In the genomic region with DNA sequence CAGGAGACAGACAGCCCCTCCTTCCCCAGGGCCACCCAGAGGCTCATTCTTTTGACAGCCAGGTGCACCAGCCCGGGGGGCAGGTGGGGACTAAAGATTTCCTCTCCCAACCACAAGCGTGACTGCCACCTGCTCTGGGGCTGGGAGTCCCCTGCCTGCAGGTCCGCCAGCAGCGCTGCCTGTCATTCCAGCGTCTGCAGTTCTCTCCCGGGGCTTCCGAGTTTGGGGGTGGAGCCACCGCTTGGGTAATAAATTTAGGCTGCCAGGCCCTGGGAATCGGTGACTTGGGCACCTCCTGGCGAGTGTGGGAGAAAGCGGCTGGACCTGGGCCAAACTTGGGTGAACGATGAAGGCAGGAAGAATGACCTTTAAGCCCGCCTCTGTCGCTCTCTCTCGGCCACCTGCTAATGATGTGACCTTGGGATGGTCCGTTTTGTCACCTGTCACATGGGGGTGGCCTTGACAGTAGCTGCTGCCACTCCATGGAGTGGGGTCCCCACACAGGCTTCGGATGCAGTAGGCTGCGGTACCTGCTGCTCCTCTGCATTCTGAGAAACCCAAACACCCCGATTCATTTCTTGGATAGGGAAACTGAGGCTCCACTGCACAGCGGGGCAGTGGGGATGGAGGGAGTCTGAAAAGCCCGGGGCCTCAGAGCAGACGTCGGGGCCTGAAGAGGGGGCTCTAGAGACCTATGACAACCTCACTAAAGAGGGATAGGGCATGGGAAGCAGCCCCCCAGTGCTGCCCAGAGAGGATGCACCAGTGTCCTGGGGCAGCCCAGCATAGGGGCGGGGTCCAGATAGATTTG, we compare ENCODE assay signal across 1 cellular context.
A peak's percentile ranks its signal among the peaks of the same experiment; 100 is the strongest.
TF ChIP-seq lines count a peak whose summit lies in the region.

No MANE protein-coding gene starts in this region.

TF ChIP-seq in HepG2, 621 proteins besides CTCF, POLR2A, EP300 and RAD21 (continued from another document and continues in another):
- TF ChIP-seq, protein P1, sequence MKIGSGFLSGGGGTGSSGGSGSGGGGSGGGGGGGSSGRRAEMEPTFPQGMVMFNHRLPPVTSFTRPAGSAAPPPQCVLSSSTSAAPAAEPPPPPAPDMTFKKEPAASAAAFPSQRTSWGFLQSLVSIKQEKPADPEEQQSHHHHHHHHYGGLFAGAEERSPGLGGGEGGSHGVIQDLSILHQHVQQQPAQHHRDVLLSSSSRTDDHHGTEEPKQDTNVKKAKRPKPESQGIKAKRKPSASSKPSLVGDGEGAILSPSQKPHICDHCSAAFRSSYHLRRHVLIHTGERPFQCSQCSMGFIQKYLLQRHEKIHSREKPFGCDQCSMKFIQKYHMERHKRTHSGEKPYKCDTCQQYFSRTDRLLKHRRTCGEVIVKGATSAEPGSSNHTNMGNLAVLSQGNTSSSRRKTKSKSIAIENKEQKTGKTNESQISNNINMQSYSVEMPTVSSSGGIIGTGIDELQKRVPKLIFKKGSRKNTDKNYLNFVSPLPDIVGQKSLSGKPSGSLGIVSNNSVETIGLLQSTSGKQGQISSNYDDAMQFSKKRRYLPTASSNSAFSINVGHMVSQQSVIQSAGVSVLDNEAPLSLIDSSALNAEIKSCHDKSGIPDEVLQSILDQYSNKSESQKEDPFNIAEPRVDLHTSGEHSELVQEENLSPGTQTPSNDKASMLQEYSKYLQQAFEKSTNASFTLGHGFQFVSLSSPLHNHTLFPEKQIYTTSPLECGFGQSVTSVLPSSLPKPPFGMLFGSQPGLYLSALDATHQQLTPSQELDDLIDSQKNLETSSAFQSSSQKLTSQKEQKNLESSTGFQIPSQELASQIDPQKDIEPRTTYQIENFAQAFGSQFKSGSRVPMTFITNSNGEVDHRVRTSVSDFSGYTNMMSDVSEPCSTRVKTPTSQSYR (CRISPR knock-in tag; IDR thresholded peaks at IDR 0.05; ENCODE audit: borderline replicate concordance), result peak; percentile 45; the same call in 1 of the 2 replicates
- TF ChIP-seq ZNF441 (CRISPR knock-in tag; IDR thresholded peaks at IDR 0.05; ENCODE audit: borderline replicate concordance) (no peak), ZSCAN12 (CRISPR knock-in tag; IDR thresholded peaks at IDR 0.05) (no peak), RNF2 (conservative IDR thresholded peaks at IDR 0.05; ENCODE audit: low read depth) (no peak; the same call in 1 of the 2 replicates), KLF11 (CRISPR knock-in tag; IDR thresholded peaks at IDR 0.05) (peak; percentile 78; the same call in 1 of the 2 replicates), ZFP90 (CRISPR knock-in tag; IDR thresholded peaks at IDR 0.05; ENCODE audit: borderline replicate concordance) (no peak), HNF4A (CRISPR knock-in tag; IDR thresholded peaks at IDR 0.05) (peak; percentile 89), NPAS2 (CRISPR knock-in tag; IDR thresholded peaks at IDR 0.05; ENCODE audit: borderline replicate concordance) (no peak), ERF (CRISPR knock-in tag; IDR thresholded peaks at IDR 0.05) (peak; percentile 50; the same call in 1 of the 2 replicates), NFE2L1 (CRISPR knock-in tag; IDR thresholded peaks at IDR 0.05; ENCODE audit: borderline replicate concordance) (no peak), FOXK2 (IDR thresholded peaks at IDR 0.05) (no peak), ZNF598 (CRISPR knock-in tag; IDR thresholded peaks at IDR 0.05; ENCODE audit: borderline replicate concordance) (peak; percentile 67; the same call in 1 of the 2 replicates), BRCA1 (CRISPR knock-in tag; IDR thresholded peaks at IDR 0.05) (no peak), ZNF33A (CRISPR knock-in tag; IDR thresholded peaks at IDR 0.05; ENCODE audit: borderline replicate concordance) (no peak), TBP (CRISPR knock-in tag; IDR thresholded peaks at IDR 0.05) (no peak), ZSCAN25 (CRISPR knock-in tag; IDR thresholded peaks at IDR 0.05) (no peak), ZNF20 (CRISPR knock-in tag; IDR thresholded peaks at IDR 0.05) (no peak), EHMT2 (IDR thresholded peaks at IDR 0.05; ENCODE audit: borderline replicate concordance, low read depth, low read length) (no peak), ZNF136 (CRISPR knock-in tag; IDR thresholded peaks at IDR 0.05; ENCODE audit: low read depth) (peak; percentile 69; the same call in 1 of the 2 replicates), ZNF124 (CRISPR knock-in tag; IDR thresholded peaks at IDR 0.05) (no peak), SRSF1 (optimal IDR thresholded peaks at IDR 0.05; ENCODE audit: low read depth, low read length) (no peak), JUND (CRISPR knock-in tag; IDR thresholded peaks at IDR 0.05) (no peak), ZNF777 (CRISPR knock-in tag; IDR thresholded peaks at IDR 0.05) (peak; percentile 40; the same call in 1 of the 2 replicates), GTF2F1 (IDR thresholded peaks at IDR 0.05; ENCODE audit: low read length) (no peak), ZNF230 (CRISPR knock-in tag; IDR thresholded peaks at IDR 0.05) (0 out of 2 replicates have a peak, but pooled peaks have one; percentile 79), CCDC6 (CRISPR knock-in tag; IDR thresholded peaks at IDR 0.05) (0 out of 2 replicates have a peak, but pooled peaks have one; percentile 74), ZNF766 (CRISPR knock-in tag; IDR thresholded peaks at IDR 0.05; ENCODE audit: borderline replicate concordance) (no peak), TGIF2 (CRISPR knock-in tag; IDR thresholded peaks at IDR 0.05) (0 out of 2 replicates have a peak, but pooled peaks have one; percentile 76), ZBTB7B (CRISPR knock-in tag; IDR thresholded peaks at IDR 0.05) (0 out of 2 replicates have a peak, but pooled peaks have one; percentile 58), XBP1 (CRISPR knock-in tag; IDR thresholded peaks at IDR 0.05) (no peak), U2AF1 (optimal IDR thresholded peaks at IDR 0.05; ENCODE audit: low read depth, low read length) (no peak)
- TF ChIP-seq, protein P2, sequence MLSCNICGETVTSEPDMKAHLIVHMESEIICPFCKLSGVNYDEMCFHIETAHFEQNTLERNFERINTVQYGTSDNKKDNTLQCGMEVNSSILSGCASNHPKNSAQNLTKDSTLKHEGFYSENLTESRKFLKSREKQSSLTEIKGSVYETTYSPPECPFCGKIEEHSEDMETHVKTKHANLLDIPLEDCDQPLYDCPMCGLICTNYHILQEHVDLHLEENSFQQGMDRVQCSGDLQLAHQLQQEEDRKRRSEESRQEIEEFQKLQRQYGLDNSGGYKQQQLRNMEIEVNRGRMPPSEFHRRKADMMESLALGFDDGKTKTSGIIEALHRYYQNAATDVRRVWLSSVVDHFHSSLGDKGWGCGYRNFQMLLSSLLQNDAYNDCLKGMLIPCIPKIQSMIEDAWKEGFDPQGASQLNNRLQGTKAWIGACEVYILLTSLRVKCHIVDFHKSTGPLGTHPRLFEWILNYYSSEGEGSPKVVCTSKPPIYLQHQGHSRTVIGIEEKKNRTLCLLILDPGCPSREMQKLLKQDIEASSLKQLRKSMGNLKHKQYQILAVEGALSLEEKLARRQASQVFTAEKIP (CRISPR knock-in tag; IDR thresholded peaks at IDR 0.05; ENCODE audit: borderline replicate concordance), result no peak
- TF ChIP-seq, protein P3, sequence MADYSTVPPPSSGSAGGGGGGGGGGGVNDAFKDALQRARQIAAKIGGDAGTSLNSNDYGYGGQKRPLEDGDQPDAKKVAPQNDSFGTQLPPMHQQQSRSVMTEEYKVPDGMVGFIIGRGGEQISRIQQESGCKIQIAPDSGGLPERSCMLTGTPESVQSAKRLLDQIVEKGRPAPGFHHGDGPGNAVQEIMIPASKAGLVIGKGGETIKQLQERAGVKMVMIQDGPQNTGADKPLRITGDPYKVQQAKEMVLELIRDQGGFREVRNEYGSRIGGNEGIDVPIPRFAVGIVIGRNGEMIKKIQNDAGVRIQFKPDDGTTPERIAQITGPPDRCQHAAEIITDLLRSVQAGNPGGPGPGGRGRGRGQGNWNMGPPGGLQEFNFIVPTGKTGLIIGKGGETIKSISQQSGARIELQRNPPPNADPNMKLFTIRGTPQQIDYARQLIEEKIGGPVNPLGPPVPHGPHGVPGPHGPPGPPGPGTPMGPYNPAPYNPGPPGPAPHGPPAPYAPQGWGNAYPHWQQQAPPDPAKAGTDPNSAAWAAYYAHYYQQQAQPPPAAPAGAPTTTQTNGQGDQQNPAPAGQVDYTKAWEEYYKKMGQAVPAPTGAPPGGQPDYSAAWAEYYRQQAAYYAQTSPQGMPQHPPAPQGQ (CRISPR knock-in tag; IDR thresholded peaks at IDR 0.05; ENCODE audit: borderline replicate concordance), result no peak
- TF ChIP-seq, protein P4, sequence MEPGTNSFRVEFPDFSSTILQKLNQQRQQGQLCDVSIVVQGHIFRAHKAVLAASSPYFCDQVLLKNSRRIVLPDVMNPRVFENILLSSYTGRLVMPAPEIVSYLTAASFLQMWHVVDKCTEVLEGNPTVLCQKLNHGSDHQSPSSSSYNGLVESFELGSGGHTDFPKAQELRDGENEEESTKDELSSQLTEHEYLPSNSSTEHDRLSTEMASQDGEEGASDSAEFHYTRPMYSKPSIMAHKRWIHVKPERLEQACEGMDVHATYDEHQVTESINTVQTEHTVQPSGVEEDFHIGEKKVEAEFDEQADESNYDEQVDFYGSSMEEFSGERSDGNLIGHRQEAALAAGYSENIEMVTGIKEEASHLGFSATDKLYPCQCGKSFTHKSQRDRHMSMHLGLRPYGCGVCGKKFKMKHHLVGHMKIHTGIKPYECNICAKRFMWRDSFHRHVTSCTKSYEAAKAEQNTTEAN (CRISPR knock-in tag; conservative IDR thresholded peaks at IDR 0.05), result no peak
- TF ChIP-seq, protein P5, sequence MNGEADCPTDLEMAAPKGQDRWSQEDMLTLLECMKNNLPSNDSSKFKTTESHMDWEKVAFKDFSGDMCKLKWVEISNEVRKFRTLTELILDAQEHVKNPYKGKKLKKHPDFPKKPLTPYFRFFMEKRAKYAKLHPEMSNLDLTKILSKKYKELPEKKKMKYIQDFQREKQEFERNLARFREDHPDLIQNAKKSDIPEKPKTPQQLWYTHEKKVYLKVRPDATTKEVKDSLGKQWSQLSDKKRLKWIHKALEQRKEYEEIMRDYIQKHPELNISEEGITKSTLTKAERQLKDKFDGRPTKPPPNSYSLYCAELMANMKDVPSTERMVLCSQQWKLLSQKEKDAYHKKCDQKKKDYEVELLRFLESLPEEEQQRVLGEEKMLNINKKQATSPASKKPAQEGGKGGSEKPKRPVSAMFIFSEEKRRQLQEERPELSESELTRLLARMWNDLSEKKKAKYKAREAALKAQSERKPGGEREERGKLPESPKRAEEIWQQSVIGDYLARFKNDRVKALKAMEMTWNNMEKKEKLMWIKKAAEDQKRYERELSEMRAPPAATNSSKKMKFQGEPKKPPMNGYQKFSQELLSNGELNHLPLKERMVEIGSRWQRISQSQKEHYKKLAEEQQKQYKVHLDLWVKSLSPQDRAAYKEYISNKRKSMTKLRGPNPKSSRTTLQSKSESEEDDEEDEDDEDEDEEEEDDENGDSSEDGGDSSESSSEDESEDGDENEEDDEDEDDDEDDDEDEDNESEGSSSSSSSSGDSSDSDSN (CRISPR knock-in tag; IDR thresholded peaks at IDR 0.05), result peak; percentile 53; the same call in 1 of the 2 replicates
- TF ChIP-seq, protein P6, sequence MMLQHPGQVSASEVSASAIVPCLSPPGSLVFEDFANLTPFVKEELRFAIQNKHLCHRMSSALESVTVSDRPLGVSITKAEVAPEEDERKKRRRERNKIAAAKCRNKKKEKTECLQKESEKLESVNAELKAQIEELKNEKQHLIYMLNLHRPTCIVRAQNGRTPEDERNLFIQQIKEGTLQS (CRISPR knock-in tag; IDR thresholded peaks at IDR 0.05), result no peak
- TF ChIP-seq, protein P7, sequence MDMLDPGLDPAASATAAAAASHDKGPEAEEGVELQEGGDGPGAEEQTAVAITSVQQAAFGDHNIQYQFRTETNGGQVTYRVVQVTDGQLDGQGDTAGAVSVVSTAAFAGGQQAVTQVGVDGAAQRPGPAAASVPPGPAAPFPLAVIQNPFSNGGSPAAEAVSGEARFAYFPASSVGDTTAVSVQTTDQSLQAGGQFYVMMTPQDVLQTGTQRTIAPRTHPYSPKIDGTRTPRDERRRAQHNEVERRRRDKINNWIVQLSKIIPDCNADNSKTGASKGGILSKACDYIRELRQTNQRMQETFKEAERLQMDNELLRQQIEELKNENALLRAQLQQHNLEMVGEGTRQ (IDR thresholded peaks at IDR 0.05; ENCODE audit: low read depth, low read length), result peak; percentile 39; the same call in 1 of the 2 replicates
- TF ChIP-seq, protein P7 (CRISPR knock-in tag; IDR thresholded peaks at IDR 0.05; ENCODE audit: borderline replicate concordance), result no peak
- TF ChIP-seq, protein P8, sequence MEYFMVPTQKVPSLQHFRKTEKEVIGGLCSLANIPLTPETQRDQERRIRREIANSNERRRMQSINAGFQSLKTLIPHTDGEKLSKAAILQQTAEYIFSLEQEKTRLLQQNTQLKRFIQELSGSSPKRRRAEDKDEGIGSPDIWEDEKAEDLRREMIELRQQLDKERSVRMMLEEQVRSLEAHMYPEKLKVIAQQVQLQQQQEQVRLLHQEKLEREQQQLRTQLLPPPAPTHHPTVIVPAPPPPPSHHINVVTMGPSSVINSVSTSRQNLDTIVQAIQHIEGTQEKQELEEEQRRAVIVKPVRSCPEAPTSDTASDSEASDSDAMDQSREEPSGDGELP (IDR thresholded peaks at IDR 0.05; ENCODE audit: borderline replicate concordance, low read depth), result peak; percentile 85
- TF ChIP-seq, protein P9, sequence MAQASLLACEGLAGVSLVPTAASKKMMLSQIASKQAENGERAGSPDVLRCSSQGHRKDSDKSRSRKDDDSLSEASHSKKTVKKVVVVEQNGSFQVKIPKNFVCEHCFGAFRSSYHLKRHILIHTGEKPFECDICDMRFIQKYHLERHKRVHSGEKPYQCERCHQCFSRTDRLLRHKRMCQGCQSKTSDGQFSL (CRISPR knock-in tag; IDR thresholded peaks at IDR 0.05), result no peak
- TF ChIP-seq, protein P10, sequence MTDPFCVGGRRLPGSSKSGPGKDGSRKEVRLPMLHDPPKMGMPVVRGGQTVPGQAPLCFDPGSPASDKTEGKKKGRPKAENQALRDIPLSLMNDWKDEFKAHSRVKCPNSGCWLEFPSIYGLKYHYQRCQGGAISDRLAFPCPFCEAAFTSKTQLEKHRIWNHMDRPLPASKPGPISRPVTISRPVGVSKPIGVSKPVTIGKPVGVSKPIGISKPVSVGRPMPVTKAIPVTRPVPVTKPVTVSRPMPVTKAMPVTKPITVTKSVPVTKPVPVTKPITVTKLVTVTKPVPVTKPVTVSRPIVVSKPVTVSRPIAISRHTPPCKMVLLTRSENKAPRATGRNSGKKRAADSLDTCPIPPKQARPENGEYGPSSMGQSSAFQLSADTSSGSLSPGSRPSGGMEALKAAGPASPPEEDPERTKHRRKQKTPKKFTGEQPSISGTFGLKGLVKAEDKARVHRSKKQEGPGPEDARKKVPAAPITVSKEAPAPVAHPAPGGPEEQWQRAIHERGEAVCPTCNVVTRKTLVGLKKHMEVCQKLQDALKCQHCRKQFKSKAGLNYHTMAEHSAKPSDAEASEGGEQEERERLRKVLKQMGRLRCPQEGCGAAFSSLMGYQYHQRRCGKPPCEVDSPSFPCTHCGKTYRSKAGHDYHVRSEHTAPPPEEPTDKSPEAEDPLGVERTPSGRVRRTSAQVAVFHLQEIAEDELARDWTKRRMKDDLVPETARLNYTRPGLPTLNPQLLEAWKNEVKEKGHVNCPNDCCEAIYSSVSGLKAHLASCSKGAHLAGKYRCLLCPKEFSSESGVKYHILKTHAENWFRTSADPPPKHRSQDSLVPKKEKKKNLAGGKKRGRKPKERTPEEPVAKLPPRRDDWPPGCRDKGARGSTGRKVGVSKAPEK (CRISPR knock-in tag; IDR thresholded peaks at IDR 0.05; ENCODE audit: borderline replicate concordance), result no peak
